In the genomic region with DNA sequence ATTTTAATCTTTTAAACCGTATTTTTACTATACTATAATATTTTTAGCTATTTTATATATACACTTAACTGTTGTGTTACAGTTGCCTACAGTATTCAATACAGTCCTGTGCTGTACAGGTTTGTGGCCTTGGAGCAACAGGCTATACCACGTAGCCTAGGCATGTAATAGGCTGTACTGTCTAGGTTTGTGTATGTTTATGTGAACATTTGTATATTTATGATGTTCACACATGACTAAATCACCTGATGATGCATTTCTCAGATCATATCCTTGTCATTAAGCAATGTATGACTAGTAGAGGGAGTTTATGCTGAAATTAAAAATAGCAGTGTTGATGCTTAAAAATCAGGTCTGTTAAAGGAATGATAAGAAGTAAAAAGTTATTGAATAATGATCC, we compare ENCODE assay signal across 15 cellular contexts.
DNase-seq lines count a peak whose midpoint lies in the region.
"Had no signal": no experiment of that assay in that cellular context is flagged by ENCODE, and none has a peak within 500 bp of the region (broad histone marks: within the 10 kb centered on the region; RNA-seq: fewer than 3 reads in every experiment).

No MANE protein-coding gene starts in this region.

- no peaks in the 10 kb centered on the region for H3K27me3 Mint-ChIP-seq in activated T-cell treated with anti-CD3 and anti-CD28 coated beads, Interleukin-2, amount 50 U/mL, for 24 hours

- H3K4me1 Mint-ChIP-seq in activated T-cell treated with anti-CD3 and anti-CD28 coated beads, Interleukin-2, amount 50 U/mL, for 24 hours (ENCODE audit: low read depth): peaks cover 81% of the 10 kb centered on the region

- peak overlapping the region; percentile 22 for H3K27ac Mint-ChIP-seq in activated T-cell treated with anti-CD3 and anti-CD28 coated beads, Interleukin-2, amount 50 U/mL, for 24 hours

- H3K36me3 Mint-ChIP-seq in activated T-cell treated with anti-CD3 and anti-CD28 coated beads, Interleukin-2, amount 50 U/mL, for 24 hours (ENCODE audit: low read depth): peaks cover 6% of the 10 kb centered on the region

- no peak overlapping the region for H3K4me3 Mint-ChIP-seq in activated T-cell treated with anti-CD3 and anti-CD28 coated beads, Interleukin-2, amount 50 U/mL, for 24 hours

- H3K9me3 Mint-ChIP-seq in activated T-cell treated with anti-CD3 and anti-CD28 coated beads, Interleukin-2, amount 50 U/mL, for 24 hours: no peaks in the 10 kb centered on the region

- no peak for DNase-seq in activated T-cell treated with anti-CD3 and anti-CD28 coated beads, Interleukin-2, amount 50 U/mL, for 24 hours
- DNase-seq in activated T-cell treated with anti-CD3 and anti-CD28 coated beads for 4 hours (no peak), NCI-H69 (lab: John Stamatoyannopoulos, UW) (peak; percentile 4), amniotic epithelial cell (ENCODE audit: low read depth) (peak; percentile 31), superior temporal gyrus (ENCODE audit: extremely low spot score) (peak; percentile 2), NCI-H146 (lab: John Stamatoyannopoulos, UW) (no peak), NCI-H2029 treated with DMSO at 0.1 percent for 48 hours (lab: John Stamatoyannopoulos, UW) (no peak)
- no peak for DNase-seq in stimulated activated naive CD4-positive, alpha-beta T cell (lab: John Stamatoyannopoulos, UW)
- DNase-seq: Calu3, DMS79, GF-D8, NCI-H1105 treated with DMSO at 0.1 percent for 48 hours, NCI-H1930, NCI-H510A, RPMI8226 had no signal

Comparison
In these comparisons a context has a peak if more than half of its experiments do, and no peak if none do; other contexts are left out.
1. DNase-seq: peak in NCI-H69 (single experiment), amniotic epithelial cell (single experiment) and superior temporal gyrus (single experiment); none in activated T-cell treated with anti-CD3 and anti-CD28 coated beads, Interleukin-2, amount 50 U/mL, for 24 hours (single experiment), activated T-cell treated with anti-CD3 and anti-CD28 coated beads for 4 hours (single experiment), NCI-H146 (single experiment), NCI-H2029 treated with DMSO at 0.1 percent for 48 hours (single experiment) and stimulated activated naive CD4-positive, alpha-beta T cell (0 of 6).